In the genomic region with DNA sequence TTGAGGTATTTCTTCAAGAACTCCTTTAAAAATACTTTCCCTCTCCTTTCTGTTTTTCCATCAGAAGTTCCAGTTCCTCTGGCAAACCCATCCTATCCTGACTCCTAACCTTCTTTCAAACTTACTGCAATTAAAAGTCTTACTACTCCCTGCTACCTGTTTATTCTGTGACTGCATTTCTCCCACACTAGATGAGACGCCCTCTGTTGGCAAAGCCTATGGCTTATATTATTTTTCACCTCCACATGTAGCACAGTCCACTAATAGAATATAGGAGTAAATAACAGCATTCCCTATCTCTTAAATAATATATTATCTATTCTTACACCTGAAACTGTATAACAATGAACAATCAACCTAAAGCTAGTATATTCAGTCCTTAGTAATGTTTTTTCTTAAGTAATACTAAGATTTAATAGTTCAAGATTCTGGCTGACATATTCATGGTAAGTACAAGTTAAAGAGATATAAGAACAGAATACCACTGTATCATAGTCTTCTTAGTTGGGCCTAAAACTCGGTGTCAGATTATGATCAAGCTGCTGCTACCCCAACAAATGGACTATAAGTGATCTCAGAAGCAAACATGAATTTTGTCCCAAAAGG, we compare ENCODE assay signal across 12 cellular contexts. TPM values are rescaled to one million over a fixed set of nuclear protein-coding genes. Genes with fewer than 3 reads are reported as not detected.
A peak's percentile ranks its signal among the peaks of the same experiment; 100 is the strongest.
DNase-seq lines count a peak whose midpoint lies in the region; ATAC-seq and TF ChIP-seq lines count a peak whose summit lies in the region.
"Had no signal": no experiment of that assay in that cellular context is flagged by ENCODE, and none has a peak within 500 bp of the region (broad histone marks: within the 10 kb centered on the region; RNA-seq: fewer than 3 reads in every experiment).

No MANE protein-coding gene starts in this region.

- H3K79me1 ChIP-seq in neuronal stem cell (ENCODE audit: low read depth, low read length) = no peaks in the 10 kb centered on the region

- H3K27ac ChIP-seq in 22Rv1 (no peak overlapping the region), neuronal stem cell (replicated peaks; ENCODE audit: low read length) (no peak overlapping the region)
- H3K27ac ChIP-seq: thoracic aorta had no signal

- H3K4me2 ChIP-seq in neuronal stem cell (ENCODE audit: insufficient read depth, low read length, poor library complexity, severe bottlenecking) = no peak overlapping the region

- no peak overlapping the region for H4K8ac ChIP-seq in neuronal stem cell (ENCODE audit: low read depth, low read length)

- H2BK12ac ChIP-seq in neuronal stem cell (ENCODE audit: low read length) = no peak overlapping the region

- no peak overlapping the region for H2AK5ac ChIP-seq in neuronal stem cell (ENCODE audit: low read depth, low read length)

- TF ChIP-seq CTCF in 22Rv1 (IDR thresholded peaks at IDR 0.05) (peak; percentile 90), GM12865 (IDR thresholded peaks at IDR 0.05; ENCODE audit: insufficient read depth, low read depth, low read length, missing control alignments) (peak; percentile 48)

- no peak overlapping the region for H3K14ac ChIP-seq in neuronal stem cell (ENCODE audit: low read length)

- peaks cover 2 to 3% of the 10 kb centered on the region in 2 donors for H3K36me3 ChIP-seq in neuronal stem cell (replicated peaks in 1 of 2; ENCODE audit: control insufficient read depth in 2 of 2, insufficient read depth in 2 of 2, low read length in 2 of 2)
- H3K36me3 ChIP-seq: thoracic aorta had no signal

- peaks cover 0 to 3% of the 10 kb centered on the region in 2 donors for H3K9me3 ChIP-seq in neuronal stem cell (replicated peaks in 1 of 2; ENCODE audit: control insufficient read depth in 2 of 2, insufficient read depth in 1 of 2, low read depth in 1 of 2, low read length in 2 of 2)
- H3K9me3 ChIP-seq: thoracic aorta had no signal

- no peak overlapping the region for H3K4ac ChIP-seq in neuronal stem cell (ENCODE audit: low read length)

- H2BK15ac ChIP-seq in neuronal stem cell (ENCODE audit: low read length) = no peak overlapping the region

- H3K9ac ChIP-seq in neuronal stem cell (ENCODE audit: low read depth, low read length, poor library complexity) = no peak overlapping the region

- no peak overlapping the region for H3K23ac ChIP-seq in neuronal stem cell (ENCODE audit: low read depth, low read length, poor library complexity)

- WGBS in neuronal stem cell (ENCODE audit: extremely low coverage in 2 of 2, insufficient read length in 2 of 2, insufficient replicate concordance in 1 of 2), 2 donors = no CpG with 5 or more reads among the region's 2 CpGs

- peak; percentile 51 for ATAC-seq in esophagus mucosa
- ATAC-seq in GM19463 (IDR thresholded peaks at IDR 0.05; ENCODE audit: unreplicated experiment) = no peak

- no peaks in the 10 kb centered on the region for H3K4me1 ChIP-seq in neuronal stem cell (ENCODE audit: control insufficient read depth in 2 of 2, insufficient read depth in 1 of 2, low read depth in 1 of 2, low read length in 2 of 2)

- H4K91ac ChIP-seq in neuronal stem cell (ENCODE audit: low read depth, low read length, poor library complexity) = no peak overlapping the region

- no peaks in the 10 kb centered on the region for H3K27me3 ChIP-seq in neuronal stem cell (ENCODE audit: control insufficient read depth in 3 of 3, insufficient read depth in 3 of 3, low read depth in 1 of 3, low read length in 3 of 3)

- H3K18ac ChIP-seq in neuronal stem cell (ENCODE audit: low read length) = no peak overlapping the region

- intact Hi-C loops in head of caudate nucleus (cut with DNase I) = no loop called here

- no peak overlapping the region for H2AFZ ChIP-seq in neuronal stem cell (ENCODE audit: low read length)

- no peak overlapping the region for H2BK5ac ChIP-seq in neuronal stem cell (ENCODE audit: low read length)

- no peak overlapping the region for H2BK120ac ChIP-seq in neuronal stem cell (ENCODE audit: low read depth, low read length)

- DNase-seq in GM12865 (ENCODE audit: low read depth) (peak; percentile 45), OCI-M1 (lab: John Stamatoyannopoulos, UW) (peak; percentile 70), head of caudate nucleus (no peak), hypothalamus (lab: John Stamatoyannopoulos, UW) (no peak), neuronal stem cell (ENCODE audit: low spot score) (no peak)
- DNase-seq: activated T-cell treated with anti-CD3 and anti-CD28 coated beads for 4 hours, DMS79 treated with DMSO at 0.1 percent for 48 hours, NCI-H2227 treated with DMSO at 0.1 percent for 48 hours had no signal

- no peak overlapping the region for H3K4me3 ChIP-seq in GM12865 (ENCODE audit: low read depth, low read length)
- no peak overlapping the region for H3K4me3 ChIP-seq in neuronal stem cell (ENCODE audit: low read length in 2 of 2)
- H3K4me3 ChIP-seq: thoracic aorta had no signal

RNA-seq across cellular contexts. Expression of a gene that starts 54.8 kb away (rescaled TPM):
- 25.1 TPM for total RNA-seq in esophagus mucosa
- polyA plus RNA-seq in neuronal stem cell (2013, experiment 1 of 2) = 14.0 TPM
- polyA plus RNA-seq in neuronal stem cell (2013, experiment 2 of 2) = 14.0 TPM

Comparison
In these comparisons a context has a peak if more than half of its experiments do, and no peak if none do; other contexts are left out.
1. DNase-seq: peak in GM12865 (single experiment) and OCI-M1 (single experiment); none in head of caudate nucleus (0 of 42), hypothalamus (0 of 51) and neuronal stem cell (single experiment).